Comparison of ENCODE assay signal across 21 cellular contexts in genomic region chr5:2776338-2777302, GRCh38. TPM values are rescaled to one million over a fixed set of nuclear protein-coding genes. Genes with fewer than 3 reads are reported as not detected.
"Had no signal": no experiment of that assay in that cellular context is flagged by ENCODE, and none has a peak within 500 bp of the region (broad histone marks: within the 10 kb centered on the region; RNA-seq: fewer than 3 reads in every experiment).

No MANE protein-coding gene starts in this region.

- H3K27me3 ChIP-seq: foreskin keratinocyte, hepatocyte, testis, tibial nerve had no signal

- H3K9me3 Mint-ChIP-seq: nephron progenitor cell had no signal

- H3K27ac ChIP-seq: epithelial cell of prostate, foreskin keratinocyte, hepatocyte, sigmoid colon, skin epidermis, testis, tibial nerve had no signal

- H3K36me3 ChIP-seq: sigmoid colon, tibial nerve had no signal

- H3K27ac Mint-ChIP-seq: naive thymus-derived CD4-positive, alpha-beta T cell; nephron progenitor cell; stimulated activated naive B cell treated with anti-CD40 and anti-IgM and Interleukin-4, amounts not matched to agents 10 μg/mL and 1 μg/mL and 100 μg/mL, for 72 hours; stimulated activated naive CD8-positive, alpha-beta T cell treated with anti-CD3 and anti-CD28 coated beads, Interleukin-15, amount 100 ng/mL, for 72 hours had no signal

- H2AFZ ChIP-seq: hepatocyte had no signal

- ATAC-seq: foreskin keratinocyte; left colon; naive thymus-derived CD4-positive, alpha-beta T cell; stimulated activated naive B cell treated with anti-CD40 and anti-IgM and Interleukin-4, amounts not matched to agents 10 μg/mL and 1 μg/mL and 100 μg/mL, for 72 hours; stimulated activated naive CD8-positive, alpha-beta T cell treated with anti-CD3 and anti-CD28 coated beads, Interleukin-15, amount 100 ng/mL, for 72 hours had no signal

- H3K79me2 ChIP-seq: hepatocyte had no signal

- H3K4me1 ChIP-seq: sigmoid colon, testis, tibial nerve had no signal

- H3K4me3 Mint-ChIP-seq: naive thymus-derived CD4-positive, alpha-beta T cell; nephron progenitor cell; stimulated activated naive B cell treated with anti-CD40 and anti-IgM and Interleukin-4, amounts not matched to agents 10 μg/mL and 1 μg/mL and 100 μg/mL, for 72 hours; stimulated activated naive CD8-positive, alpha-beta T cell treated with anti-CD3 and anti-CD28 coated beads, Interleukin-15, amount 100 ng/mL, for 72 hours had no signal

- H3K9me3 ChIP-seq: sigmoid colon, testis, tibial nerve had no signal

- H3K4me2 ChIP-seq: hepatocyte had no signal

- DNase-seq: effector memory CD4-positive, alpha-beta T cell; foreskin keratinocyte; head of caudate nucleus; left colon; mammary epithelial cell; naive thymus-derived CD4-positive, alpha-beta T cell; nephron progenitor cell; posterior cingulate gyrus; sigmoid colon; stimulated activated CD4-positive, alpha-beta T cell treated with anti-CD3 and anti-CD28 coated beads, Interleukin-2, amount 100 ng/mL, for 24 hours; stimulated activated CD4-positive, alpha-beta T cell treated with anti-CD3 and anti-CD28 coated beads, Interleukin-4, amount 100 ng/mL, for 4 hours; stimulated activated naive B cell treated with anti-CD40 and anti-IgM and Interleukin-4, amounts not matched to agents 10 μg/mL and 1 μg/mL and 100 μg/mL, for 72 hours; stimulated activated naive CD8-positive, alpha-beta T cell treated with anti-CD3 and anti-CD28 coated beads, Interleukin-15, amount 100 ng/mL, for 72 hours; testis had no signal

- H3K4me3 ChIP-seq: hepatocyte, sigmoid colon, skin epidermis, testis, tibial nerve had no signal

- H3K36me3 Mint-ChIP-seq: naive thymus-derived CD4-positive, alpha-beta T cell; stimulated activated naive B cell treated with anti-CD40 and anti-IgM and Interleukin-4, amounts not matched to agents 10 μg/mL and 1 μg/mL and 100 μg/mL, for 72 hours had no signal

- H3K4me1 Mint-ChIP-seq: naive thymus-derived CD4-positive, alpha-beta T cell; nephron progenitor cell; stimulated activated naive B cell treated with anti-CD40 and anti-IgM and Interleukin-4, amounts not matched to agents 10 μg/mL and 1 μg/mL and 100 μg/mL, for 72 hours; stimulated activated naive CD8-positive, alpha-beta T cell treated with anti-CD3 and anti-CD28 coated beads, Interleukin-15, amount 100 ng/mL, for 72 hours had no signal

RNA-seq across cellular contexts. Expression of gene IRX2, which starts 25.1 kb away (rescaled TPM):
- total RNA-seq: liver; mononuclear cell; naive thymus-derived CD4-positive, alpha-beta T cell; pulmonary artery endothelial cell; sigmoid colon; tibial nerve had no signal
- polyA plus RNA-seq: liver; naive thymus-derived CD4-positive, alpha-beta T cell had no signal
